15 cellular contexts compared by ENCODE assay signal in genomic region chr1:206107168-206107544, GRCh38. TPM values are rescaled to one million over a fixed set of nuclear protein-coding genes. Genes with fewer than 3 reads are reported as not detected.
"Had no signal": no experiment of that assay in that cellular context is flagged by ENCODE, and none has a peak within 500 bp of the region (broad histone marks: within the 10 kb centered on the region; RNA-seq: fewer than 3 reads in every experiment).

No MANE protein-coding gene starts in this region.

- H3K36me3 ChIP-seq: left ventricle myocardium inferior, suprapubic skin, thyroid gland, upper lobe of left lung, uterus had no signal

- H3K4me1 ChIP-seq: left ventricle myocardium inferior, uterus had no signal

- H3K4me3 ChIP-seq: dorsolateral prefrontal cortex, hepatocyte, left ventricle myocardium inferior, lung, suprapubic skin, thyroid gland, upper lobe of left lung, uterus had no signal

- DNase-seq: cortex of kidney had no signal

- H3K36me3 Mint-ChIP-seq: naive B cell had no signal

- H3K9me3 ChIP-seq: left ventricle myocardium inferior, suprapubic skin, thyroid gland, upper lobe of left lung, uterus had no signal

- H3K27me3 ChIP-seq: dorsolateral prefrontal cortex, suprapubic skin, thyroid gland, upper lobe of left lung, uterus had no signal

- H3K4me3 Mint-ChIP-seq: naive B cell, nephron had no signal

- H3K9me3 Mint-ChIP-seq: naive B cell, nephron had no signal

- H3K27ac ChIP-seq: hepatocyte, left ventricle myocardium inferior, suprapubic skin, upper lobe of left lung, uterus had no signal

RNA-seq across cellular contexts. Expression of gene AVPR1B, which starts 10.0 kb away (rescaled TPM):
- total RNA-seq: hepatocyte, left cardiac atrium, left ventricle myocardium inferior, lung, osteoblast, pulmonary artery endothelial cell, suprapubic skin, upper lobe of left lung had no signal
- polyA plus RNA-seq: esophagus, hepatocyte, lung had no signal

RNA-seq across cellular contexts. Expression of gene RHEX, which starts 54.2 kb away (rescaled TPM):
- total RNA-seq: hepatocyte, osteoblast, pulmonary artery endothelial cell had no signal
